1 cellular context compared by ENCODE assay signal in the genomic region with DNA sequence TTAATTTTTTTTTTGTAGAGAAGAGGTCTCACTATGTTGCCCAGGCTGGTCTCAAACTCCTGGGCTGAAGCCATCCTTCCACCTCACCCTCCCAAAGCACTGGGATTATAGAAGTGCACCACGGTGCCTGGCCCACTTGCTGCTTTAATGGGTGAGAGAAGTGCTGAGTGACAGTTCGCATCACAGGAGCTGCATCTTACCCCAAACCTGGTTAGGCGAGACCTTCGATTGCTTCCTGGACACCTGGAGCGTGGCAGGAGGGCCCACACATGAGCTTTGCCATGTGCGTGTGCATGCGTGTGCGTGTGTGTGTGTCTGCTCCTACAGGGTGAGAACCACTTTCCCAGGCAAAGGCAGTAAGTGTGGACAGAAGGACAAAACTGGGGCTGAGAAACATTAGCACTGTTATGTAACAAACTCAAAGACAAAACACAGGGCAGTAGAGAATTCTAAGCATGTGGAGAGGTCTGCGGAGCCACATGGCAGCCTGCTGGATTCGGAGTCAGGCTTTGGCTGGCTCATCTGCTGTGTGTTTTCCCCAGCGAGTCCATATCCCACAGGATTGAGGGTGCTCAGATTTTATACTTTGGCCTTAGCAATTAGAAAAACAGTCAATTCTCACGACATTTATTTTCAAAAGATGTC.
TF ChIP-seq lines count a peak whose summit lies in the region.

No MANE protein-coding gene starts in this region.

TF ChIP-seq in SK-N-SH treated with all-trans-retinoic acid at 6 μM for 48 hours, 23 proteins besides CTCF, POLR2A, EP300 and RAD21 (continued from another document):
- TF ChIP-seq, protein P1, sequence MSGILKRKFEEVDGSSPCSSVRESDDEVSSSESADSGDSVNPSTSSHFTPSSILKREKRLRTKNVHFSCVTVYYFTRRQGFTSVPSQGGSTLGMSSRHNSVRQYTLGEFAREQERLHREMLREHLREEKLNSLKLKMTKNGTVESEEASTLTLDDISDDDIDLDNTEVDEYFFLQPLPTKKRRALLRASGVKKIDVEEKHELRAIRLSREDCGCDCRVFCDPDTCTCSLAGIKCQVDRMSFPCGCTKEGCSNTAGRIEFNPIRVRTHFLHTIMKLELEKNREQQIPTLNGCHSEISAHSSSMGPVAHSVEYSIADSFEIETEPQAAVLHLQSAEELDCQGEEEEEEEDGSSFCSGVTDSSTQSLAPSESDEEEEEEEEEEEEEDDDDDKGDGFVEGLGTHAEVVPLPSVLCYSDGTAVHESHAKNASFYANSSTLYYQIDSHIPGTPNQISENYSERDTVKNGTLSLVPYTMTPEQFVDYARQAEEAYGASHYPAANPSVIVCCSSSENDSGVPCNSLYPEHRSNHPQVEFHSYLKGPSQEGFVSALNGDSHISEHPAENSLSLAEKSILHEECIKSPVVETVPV (CRISPR knock-in tag; IDR thresholded peaks at IDR 0.05) = no peak
- no peak for TF ChIP-seq PPARA (CRISPR knock-in tag; IDR thresholded peaks at IDR 0.05; ENCODE audit: borderline replicate concordance)
- TF ChIP-seq GLIS3 (CRISPR knock-in tag; IDR thresholded peaks at IDR 0.05) = no peak
- TF ChIP-seq CSDC2 (CRISPR knock-in tag; IDR thresholded peaks at IDR 0.05) = no peak
- no peak for TF ChIP-seq TOX (CRISPR knock-in tag; IDR thresholded peaks at IDR 0.05; ENCODE audit: borderline replicate concordance)
